In the genomic region with DNA sequence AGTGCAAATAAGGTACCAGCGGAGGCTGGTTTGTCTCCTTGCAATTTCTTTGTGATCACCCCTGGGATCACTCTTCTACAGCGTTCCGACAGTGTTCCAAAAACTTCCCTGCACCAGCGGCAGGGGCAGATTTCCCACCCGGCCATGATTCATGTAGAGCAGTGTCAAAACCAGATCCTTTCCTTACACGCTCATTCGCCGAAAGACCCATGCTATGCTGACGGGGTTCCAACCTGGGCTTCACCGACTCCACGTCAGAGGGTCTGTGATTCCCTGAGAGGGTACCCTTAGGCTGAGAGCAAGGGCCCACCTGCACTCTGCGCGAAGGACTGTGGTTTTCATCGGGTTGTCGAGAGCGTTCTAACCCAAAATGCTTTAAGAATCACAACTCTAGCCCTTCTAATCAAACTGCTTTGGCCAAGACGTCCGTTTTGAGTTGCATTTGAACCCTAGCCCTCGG, we compare ENCODE assay signal across 8 cellular contexts. TPM values are rescaled to one million over a fixed set of nuclear protein-coding genes. Genes with fewer than 3 reads are reported as not detected.
A peak's percentile ranks its signal among the peaks of the same experiment; 100 is the strongest.
DNase-seq lines count a peak whose midpoint lies in the region; ATAC-seq and TF ChIP-seq lines count a peak whose summit lies in the region.

No MANE protein-coding gene starts in this region.

- H3K36me3 Mint-ChIP-seq in T-helper 1 cell treated with Interleukin-12 subunit alpha and Interleukin-12 subunit beta and Interleukin-4 antibody, amounts not matched to agents 30 μg/mL and 1 μg/mL, for 36 hours (ENCODE audit: low read depth), result peaks cover 13% of the 10 kb centered on the region
- H3K36me3 Mint-ChIP-seq in stimulated activated naive B cell treated with anti-CD40 and anti-IgM and Interleukin-4, amounts not matched to agents 10 μg/mL and 1 μg/mL and 100 μg/mL, for 72 hours, result peaks cover 18 to 22% of the 10 kb centered on the region in 2 donors

- no peak overlapping the region for H3K27ac ChIP-seq in PC-3 (ENCODE audit: low read length)
- H3K27ac ChIP-seq in cingulate gyrus (ENCODE audit: low read depth, low read length), result peak overlapping the region; percentile 65
- H3K27ac ChIP-seq in right lobe of liver, result peak overlapping the region in 1 of 3 donors; percentile 47

- peaks cover 12% of the 10 kb centered on the region for H3K36me3 ChIP-seq in PC-3 (ENCODE audit: low read depth, low read length)
- H3K36me3 ChIP-seq in right lobe of liver, result peaks cover 0 to 15% (median 0%) of the 10 kb centered on the region in 4 donors

- peak overlapping the region; percentile 95 for H3K4me3 Mint-ChIP-seq in T-helper 1 cell treated with Interleukin-12 subunit alpha and Interleukin-12 subunit beta and Interleukin-4 antibody, amounts not matched to agents 30 μg/mL and 1 μg/mL, for 36 hours
- peak overlapping the region; percentile 90 to 99 for H3K4me3 Mint-ChIP-seq in stimulated activated naive B cell treated with anti-CD40 and anti-IgM and Interleukin-4, amounts not matched to agents 10 μg/mL and 1 μg/mL and 100 μg/mL, for 72 hours

- no peaks in the 10 kb centered on the region for H3K9me3 ChIP-seq in PC-3 (ENCODE audit: low read length)
- H3K9me3 ChIP-seq in right lobe of liver, result no peaks in the 10 kb centered on the region

- H2AFZ ChIP-seq in PC-3 (ENCODE audit: low read length), result peak overlapping the region; percentile 98

- H3K27ac Mint-ChIP-seq in T-helper 1 cell treated with Interleukin-12 subunit alpha and Interleukin-12 subunit beta and Interleukin-4 antibody, amounts not matched to agents 30 μg/mL and 1 μg/mL, for 36 hours, result peak overlapping the region; percentile 94
- H3K27ac Mint-ChIP-seq in stimulated activated naive B cell treated with anti-CD40 and anti-IgM and Interleukin-4, amounts not matched to agents 10 μg/mL and 1 μg/mL and 100 μg/mL, for 72 hours, result peak overlapping the region; percentile 98

- no TSS peak for BruUV-seq in PC-3 (replicated peaks; lab: Mats Ljungman, UMichigan)

- intact Hi-C loops in PC-3 (cut with micrococcal nuclease) (no loop called here), right lobe of liver (cut with DNase I) (no loop called here)

- peaks cover 30% of the 10 kb centered on the region for H3K79me2 ChIP-seq in PC-3 (ENCODE audit: low read length)

- H3K9ac ChIP-seq in PC-3 (ENCODE audit: low read length), result peak overlapping the region; percentile 95

- H4K20me1 ChIP-seq in PC-3 (ENCODE audit: low read length), result no peaks in the 10 kb centered on the region

- H3K4me3 ChIP-seq in PC-3 (ENCODE audit: low read length), result peak overlapping the region; percentile 100
- peak overlapping the region; percentile 74 to 89 (median 81) for H3K4me3 ChIP-seq in right lobe of liver

- H3K27me3 Mint-ChIP-seq in T-helper 1 cell treated with Interleukin-12 subunit alpha and Interleukin-12 subunit beta and Interleukin-4 antibody, amounts not matched to agents 30 μg/mL and 1 μg/mL, for 36 hours (ENCODE audit: low read depth), result no peaks in the 10 kb centered on the region
- H3K27me3 Mint-ChIP-seq in stimulated activated naive B cell treated with anti-CD40 and anti-IgM and Interleukin-4, amounts not matched to agents 10 μg/mL and 1 μg/mL and 100 μg/mL, for 72 hours, result no peaks in the 10 kb centered on the region

- POLR2A ChIA-PET in PC-3 (lab: Charles Lee; ENCODE audit: unreplicated experiment), result no interaction called here

- 2% methylated on average over 5 of the region's 19 CpGs for WGBS in right lobe of liver (ENCODE audit: insufficient coverage, low coverage, low lambda C conversion rate, missing lambda C conversion rate)

- TF ChIP-seq POLR2A in right lobe of liver (IDR thresholded peaks at IDR 0.05), result no peak

- H3K4me1 Mint-ChIP-seq in T-helper 1 cell treated with Interleukin-12 subunit alpha and Interleukin-12 subunit beta and Interleukin-4 antibody, amounts not matched to agents 30 μg/mL and 1 μg/mL, for 36 hours (ENCODE audit: low read depth), result peaks cover 22% of the 10 kb centered on the region
- peaks cover 15 to 25% of the 10 kb centered on the region in 2 donors for H3K4me1 Mint-ChIP-seq in stimulated activated naive B cell treated with anti-CD40 and anti-IgM and Interleukin-4, amounts not matched to agents 10 μg/mL and 1 μg/mL and 100 μg/mL, for 72 hours

- DNase-seq in T-helper 1 cell, result no peak
- peak; percentile 23 for DNase-seq in PC-3
- DNase-seq in right lobe of liver, result peak in 1 of 3 donors; percentile 35
- no peak for DNase-seq in stimulated activated naive B cell treated with anti-CD40 and anti-IgM and Interleukin-4, amounts not matched to agents 10 μg/mL and 1 μg/mL and 100 μg/mL, for 72 hours
- DNase-seq in RPMI8226, result no peak

- TF ChIP-seq CTCF in PC-3 (conservative IDR thresholded peaks at IDR 0.05; ENCODE audit: low read depth, low read length), result no peak
- peak in 2 of 4 donors; percentile 3 to 6 for TF ChIP-seq CTCF in right lobe of liver (IDR thresholded peaks at IDR 0.05)

- peak; percentile 26 for ATAC-seq in HG02763 (IDR thresholded peaks at IDR 0.05; ENCODE audit: unreplicated experiment)
- ATAC-seq in PC-3, result peak; percentile 10
- ATAC-seq in right lobe of liver, result peak; percentile 51 to 54 (median 54)
- ATAC-seq in stimulated activated naive B cell treated with anti-CD40 and anti-IgM and Interleukin-4, amounts not matched to agents 10 μg/mL and 1 μg/mL and 100 μg/mL, for 72 hours (replicated peaks), result peak; percentile 58 to 62

- H3K9me3 Mint-ChIP-seq in T-helper 1 cell treated with Interleukin-12 subunit alpha and Interleukin-12 subunit beta and Interleukin-4 antibody, amounts not matched to agents 30 μg/mL and 1 μg/mL, for 36 hours, result no peaks in the 10 kb centered on the region
- no peaks in the 10 kb centered on the region for H3K9me3 Mint-ChIP-seq in stimulated activated naive B cell treated with anti-CD40 and anti-IgM and Interleukin-4, amounts not matched to agents 10 μg/mL and 1 μg/mL and 100 μg/mL, for 72 hours

- CTCF ChIA-PET in PC-3 (lab: Charles Lee), result no interaction called here

- no peaks in the 10 kb centered on the region for H3F3A ChIP-seq in PC-3 (ENCODE audit: low read length, unreplicated experiment)

- peaks cover 19% of the 10 kb centered on the region for H3K4me1 ChIP-seq in PC-3 (ENCODE audit: insufficient read depth, low read length)
- H3K4me1 ChIP-seq in right lobe of liver, result peaks cover 0 to 8% (median 4%) of the 10 kb centered on the region in 4 donors

- no peaks in the 10 kb centered on the region for H3K9me2 ChIP-seq in PC-3 (replicated peaks; ENCODE audit: low read length)

- H3K27me3 ChIP-seq in PC-3 (ENCODE audit: low read length), result no peaks in the 10 kb centered on the region
- no peaks in the 10 kb centered on the region for H3K27me3 ChIP-seq in right lobe of liver

- peak overlapping the region; percentile 95 for H3K4me2 ChIP-seq in PC-3 (ENCODE audit: low read length)

RNA-seq across cellular contexts. Expression of a gene that starts 0.4 kb away (rescaled TPM):
- 33.0 and 33.5 TPM in 2 replicates for total RNA-seq in PC-3 (2014; rRNA removed)
- total RNA-seq in right lobe of liver, result 1 to 10 TPM; 6.8 to 9.5 (median 7.3) TPM

Comparison
In these comparisons a context has a peak if more than half of its experiments do, and no peak if none do; other contexts are left out.
1. ATAC-seq: peak in every context shown above with its lines; median percentile 60 in stimulated activated naive B cell treated with anti-CD40 and anti-IgM and Interleukin-4, amounts not matched to agents 10 μg/mL and 1 μg/mL and 100 μg/mL, for 72 hours; 54 in right lobe of liver; 26 in HG02763; 10 in PC-3.